23 cellular contexts compared by ENCODE assay signal in the genomic region with DNA sequence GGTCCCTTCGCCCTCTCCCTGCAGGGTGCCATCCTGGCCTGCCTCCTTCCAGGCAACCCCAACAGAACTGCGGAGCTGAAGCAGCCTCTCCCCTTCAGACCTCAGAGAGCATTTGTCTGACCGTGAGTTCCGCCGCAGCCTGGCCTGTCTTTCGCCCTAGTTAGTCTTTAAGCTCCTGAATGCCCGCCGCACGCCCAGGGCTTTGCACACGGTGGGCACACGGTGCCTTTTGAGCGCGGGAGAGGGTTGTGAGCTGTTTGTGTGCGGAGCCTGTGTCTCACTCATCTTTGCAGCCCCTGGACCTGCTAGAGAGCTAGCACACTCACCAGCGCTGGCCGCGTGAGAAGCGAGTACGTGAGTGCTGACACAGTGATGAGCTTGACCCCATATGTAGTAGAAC.
"Had no signal": no experiment of that assay in that cellular context is flagged by ENCODE, and none has a peak within 500 bp of the region (broad histone marks: within the 10 kb centered on the region; RNA-seq: fewer than 3 reads in every experiment).

No MANE protein-coding gene starts in this region.

- H3K36me3 ChIP-seq: adrenal gland, breast epithelium, Peyer's patch, WERI-Rb-1 had no signal

- H3K27ac ChIP-seq: adrenal gland, breast epithelium, Peyer's patch, WERI-Rb-1 had no signal

- H3K27me3 Mint-ChIP-seq: activated CD8-positive, alpha-beta T cell treated with anti-CD3 and anti-CD28 coated beads for 36 hours; activated naive CD8-positive, alpha-beta T cell treated with anti-CD3 and anti-CD28 coated beads, Interleukin-2, amount 10 ng/mL, durations not matched to agents 7 days and 5 days had no signal

- H3K4me3 Mint-ChIP-seq: activated CD8-positive, alpha-beta T cell treated with anti-CD3 and anti-CD28 coated beads for 36 hours; activated naive CD8-positive, alpha-beta T cell treated with anti-CD3 and anti-CD28 coated beads, Interleukin-2, amount 10 ng/mL, durations not matched to agents 7 days and 5 days; activated T-cell treated with anti-CD3 and anti-CD28 coated beads, Interleukin-2, amount 50 U/mL, for 72 hours had no signal

- H3K27me3 ChIP-seq: adrenal gland, breast epithelium, Peyer's patch had no signal

- H3K4me1 ChIP-seq: breast epithelium, Peyer's patch had no signal

- H3K9me3 Mint-ChIP-seq: activated CD8-positive, alpha-beta T cell treated with anti-CD3 and anti-CD28 coated beads for 36 hours; activated naive CD8-positive, alpha-beta T cell treated with anti-CD3 and anti-CD28 coated beads, Interleukin-2, amount 10 ng/mL, durations not matched to agents 7 days and 5 days; activated T-cell treated with anti-CD3 and anti-CD28 coated beads, Interleukin-2, amount 50 U/mL, for 72 hours had no signal

- H3K27ac Mint-ChIP-seq: activated CD8-positive, alpha-beta T cell treated with anti-CD3 and anti-CD28 coated beads for 36 hours; activated naive CD8-positive, alpha-beta T cell treated with anti-CD3 and anti-CD28 coated beads, Interleukin-2, amount 10 ng/mL, durations not matched to agents 7 days and 5 days; activated T-cell treated with anti-CD3 and anti-CD28 coated beads, Interleukin-2, amount 50 U/mL, for 72 hours had no signal

- H3K4me3 ChIP-seq: adrenal gland, breast epithelium, Peyer's patch had no signal

- H3K9me3 ChIP-seq: adrenal gland, breast epithelium, Peyer's patch had no signal

- DNase-seq: activated CD4-positive, alpha-beta T cell treated with anti-CD3 and anti-CD28 coated beads for 4 hours; activated CD8-positive, alpha-beta memory T cell treated with anti-CD3 and anti-CD28 coated beads, Interleukin-2, amount 50 U/mL, for 4 hours; activated CD8-positive, alpha-beta T cell treated with anti-CD3 and anti-CD28 coated beads for 36 hours; activated naive CD4-positive, alpha-beta T cell treated with anti-CD3 and anti-CD28 coated beads, Interleukin-2, amount 50 U/mL, for 16 hours; activated naive CD8-positive, alpha-beta T cell treated with anti-CD3 and anti-CD28 coated beads, Interleukin-2, amount 10 ng/mL, durations not matched to agents 7 days and 5 days; activated T-cell treated with anti-CD3 and anti-CD28 coated beads, Interleukin-2, amount 50 U/mL, for 72 hours; adrenal gland; aorta; caudate nucleus; Karpas-422; MM.1S; NCI-H1105; NCI-H1436; NCI-H1694 treated with DMSO at 0.1 percent for 48 hours; NCI-H2081; NCI-H510A treated with DMSO at 0.1 percent for 48 hours; NCI-H69; Peyer's patch; SHP77 treated with DMSO at 0.1 percent for 48 hours; T-helper 2 cell; T1000; WERI-Rb-1 had no signal
